In genomic region chr14:70887207-70888150, GRCh38 we compare ENCODE assay signal across 8 cellular contexts. TPM values are rescaled to one million over a fixed set of nuclear protein-coding genes. Genes with fewer than 3 reads are reported as not detected.
DNase-seq lines count a peak whose midpoint lies in the region; ATAC-seq and TF ChIP-seq lines count a peak whose summit lies in the region.

No MANE protein-coding gene starts in this region.

- H3K27ac ChIP-seq in Karpas-422 (ENCODE audit: low read length), result no peak overlapping the region

- H3K9me2 ChIP-seq in Karpas-422 (replicated peaks; ENCODE audit: insufficient read depth, low read length), result no peaks in the 10 kb centered on the region

- H3K9ac ChIP-seq in Karpas-422 (ENCODE audit: low read length), result no peak overlapping the region

- intact Hi-C loops in activated CD8-positive, alpha-beta T cell treated with anti-CD3 and anti-CD28 coated beads for 36 hours (cut with micrococcal nuclease), result no loop called here

- no peak overlapping the region for H2AFZ ChIP-seq in Karpas-422 (ENCODE audit: low read length)

- POLR2A ChIA-PET in activated CD8-positive, alpha-beta T cell treated with anti-CD3 and anti-CD28 coated beads for 36 hours (lab: Charles Lee), result interaction anchor here (0.6 to 9.8 kb wide), 7 partner anchors 9 to 154 kb away, joined by 3 to 163 read pairs (median 3); partner anchors contain the start of genes MAP3K9 and PCNX1

- no peaks in the 10 kb centered on the region for H3K36me3 Mint-ChIP-seq in activated CD8-positive, alpha-beta T cell treated with anti-CD3 and anti-CD28 coated beads for 36 hours (ENCODE audit: low read depth)
- H3K36me3 Mint-ChIP-seq in natural killer cell treated with Interleukin-12 subunit alpha and Interleukin-12 subunit beta and Interleukin-15 and Interleukin-18, amount 100 ng/mL, for 72 hours, result no peaks in the 10 kb centered on the region

- no peaks in the 10 kb centered on the region for H3K36me3 ChIP-seq in Karpas-422 (ENCODE audit: insufficient read depth, low read length)

- peaks cover 2% of the 10 kb centered on the region; the same call in 1 of the 2 replicates for H3K27me3 ChIP-seq in Karpas-422 (ENCODE audit: low read length)

- ATAC-seq in GM18858 (IDR thresholded peaks at IDR 0.05; ENCODE audit: unreplicated experiment), result peak; percentile 37
- ATAC-seq in HG02759 (IDR thresholded peaks at IDR 0.05; ENCODE audit: unreplicated experiment), result peak; percentile 44
- peak; percentile 8 for ATAC-seq in activated CD8-positive, alpha-beta T cell treated with anti-CD3 and anti-CD28 coated beads for 36 hours
- peak; percentile 29 to 75 for ATAC-seq in natural killer cell treated with Interleukin-12 subunit alpha and Interleukin-12 subunit beta and Interleukin-15 and Interleukin-18, amount 100 ng/mL, for 72 hours

- peaks cover 18% of the 10 kb centered on the region for H3K4me1 ChIP-seq in Karpas-422 (ENCODE audit: low read length)

- H3K4me3 ChIP-seq in Karpas-422 (ENCODE audit: low read length), result no peak overlapping the region

- CTCF ChIA-PET in activated CD8-positive, alpha-beta T cell treated with anti-CD3 and anti-CD28 coated beads for 36 hours (lab: Charles Lee), result interaction anchor here (0.5 to 7.9 kb wide), 12 partner anchors 9 to 1156 kb away, joined by 3 to 93 read pairs (median 8); partner anchors contain the start of gene PCNX1

- no peak overlapping the region for H3K4me2 ChIP-seq in Karpas-422 (ENCODE audit: low read depth, low read length, poor library complexity, severe bottlenecking)

- no peak for TF ChIP-seq CTCF in activated CD8-positive, alpha-beta T cell treated with anti-CD3 and anti-CD28 coated beads for 36 hours (IDR thresholded peaks at IDR 0.05)

- peaks cover 70% of the 10 kb centered on the region for H3K4me1 Mint-ChIP-seq in activated CD8-positive, alpha-beta T cell treated with anti-CD3 and anti-CD28 coated beads for 36 hours (ENCODE audit: low read depth)
- H3K4me1 Mint-ChIP-seq in natural killer cell treated with Interleukin-12 subunit alpha and Interleukin-12 subunit beta and Interleukin-15 and Interleukin-18, amount 100 ng/mL, for 72 hours (ENCODE audit: low read depth in 2 of 2), result peaks cover 66 to 83% of the 10 kb centered on the region in 2 donors

- peak overlapping the region; percentile 50 for H3K4me3 Mint-ChIP-seq in activated CD8-positive, alpha-beta T cell treated with anti-CD3 and anti-CD28 coated beads for 36 hours
- H3K4me3 Mint-ChIP-seq in natural killer cell treated with Interleukin-12 subunit alpha and Interleukin-12 subunit beta and Interleukin-15 and Interleukin-18, amount 100 ng/mL, for 72 hours, result peak overlapping the region; percentile 94

- H3K9me3 ChIP-seq in Karpas-422 (ENCODE audit: low read length), result no peaks in the 10 kb centered on the region

- no peaks in the 10 kb centered on the region for H3K27me3 Mint-ChIP-seq in activated CD8-positive, alpha-beta T cell treated with anti-CD3 and anti-CD28 coated beads for 36 hours
- peaks cover 0 to under 1% of the 10 kb centered on the region in 2 donors for H3K27me3 Mint-ChIP-seq in natural killer cell treated with Interleukin-12 subunit alpha and Interleukin-12 subunit beta and Interleukin-15 and Interleukin-18, amount 100 ng/mL, for 72 hours

- H3K27ac Mint-ChIP-seq in activated CD8-positive, alpha-beta T cell treated with anti-CD3 and anti-CD28 coated beads for 36 hours, result peak overlapping the region; percentile 85
- H3K27ac Mint-ChIP-seq in natural killer cell treated with Interleukin-12 subunit alpha and Interleukin-12 subunit beta and Interleukin-15 and Interleukin-18, amount 100 ng/mL, for 72 hours, result peak overlapping the region; percentile 98 to 99

- no peaks in the 10 kb centered on the region for H4K20me1 ChIP-seq in Karpas-422 (ENCODE audit: insufficient read depth, low read depth, low read length)

- no peaks in the 10 kb centered on the region for H3K79me2 ChIP-seq in Karpas-422 (ENCODE audit: low read length)

- no peak for DNase-seq in activated CD8-positive, alpha-beta T cell treated with anti-CD3 and anti-CD28 coated beads for 36 hours
- no peak for DNase-seq in natural killer cell treated with Interleukin-12 subunit alpha and Interleukin-12 subunit beta and Interleukin-15 and Interleukin-18, amount 100 ng/mL, for 72 hours (ENCODE audit: low spot score)
- DNase-seq in midbrain (lab: John Stamatoyannopoulos, UW) (no peak), Karpas-422 (no peak), A172 (ENCODE audit: low spot score) (no peak), HuH-7.5 (ENCODE audit: low spot score) (no peak)

- no peaks in the 10 kb centered on the region for H3K9me3 Mint-ChIP-seq in activated CD8-positive, alpha-beta T cell treated with anti-CD3 and anti-CD28 coated beads for 36 hours
- no peaks in the 10 kb centered on the region for H3K9me3 Mint-ChIP-seq in natural killer cell treated with Interleukin-12 subunit alpha and Interleukin-12 subunit beta and Interleukin-15 and Interleukin-18, amount 100 ng/mL, for 72 hours

RNA-seq across cellular contexts. Expression of gene PCNX1, which starts 19.8 kb away (rescaled TPM):
- total RNA-seq in activated CD8-positive, alpha-beta T cell treated with anti-CD3 and anti-CD28 coated beads for 36 hours, result 10 to 100 TPM; 32.7 to 42.6 TPM
- 100 to 1,000 TPM in 1 of 2 donors, 10 to 100 TPM in 1; 81.7 to 156 TPM for total RNA-seq in natural killer cell treated with Interleukin-12 subunit alpha and Interleukin-12 subunit beta and Interleukin-15 and Interleukin-18, amount 100 ng/mL, for 72 hours
- 28.5 and 58.7 TPM in 2 replicates for total RNA-seq in Karpas-422 (2014; rRNA removed; shearing (Covaris generic); ENCODE audit: low replicate concordance)
- total RNA-seq in A172 (2014; rRNA removed; shearing (Covaris generic)), result 11.8 and 12.9 TPM in 2 replicates
